Comparison of ENCODE assay signal across 28 cellular contexts in genomic region chr11:103488021-103488420, GRCh38.
DNase-seq lines count a peak whose midpoint lies in the region; ATAC-seq, FAIRE-seq and TF ChIP-seq lines count a peak whose summit lies in the region.
"Had no signal": no experiment of that assay in that cellular context is flagged by ENCODE, and none has a peak within 500 bp of the region (broad histone marks: within the 10 kb centered on the region; RNA-seq: fewer than 3 reads in every experiment).

No MANE protein-coding gene starts in this region.

- TF ChIP-seq CTCF in GM12865 (IDR thresholded peaks at IDR 0.05; ENCODE audit: insufficient read depth, low read depth, low read length, missing control alignments) = no peak
- TF ChIP-seq CTCF in keratinocyte (optimal IDR thresholded peaks at IDR 0.05 in 1 of 3, IDR thresholded peaks at IDR 0.05 in 1 of 3, conservative IDR thresholded peaks at IDR 0.05 in 1 of 3; ENCODE audit: extremely low read depth in 1 of 3, insufficient read depth in 2 of 3, low read length in 3 of 3) = no peak

- no peak overlapping the region for H3K27ac ChIP-seq in keratinocyte (ENCODE audit: control insufficient read depth, insufficient read depth, low read length)
- H3K27ac ChIP-seq in Karpas-422 (ENCODE audit: low read length) = no peak overlapping the region
- H3K27ac ChIP-seq: HL-60, prostate gland, tibial artery had no signal

- H3K4me1 Mint-ChIP-seq in activated T-helper 17 cell treated with anti-CD3 and anti-CD28 coated beads, Interleukin-2, amount 50 U/mL, for 72 hours = no peaks in the 10 kb centered on the region
- H3K4me1 Mint-ChIP-seq: neural crest cell had no signal

- H3K36me3 ChIP-seq in keratinocyte (ENCODE audit: control insufficient read depth in 2 of 2, extremely low read depth in 1 of 2, insufficient read depth in 2 of 2, low read length in 2 of 2) = no peaks in the 10 kb centered on the region
- no peaks in the 10 kb centered on the region for H3K36me3 ChIP-seq in Karpas-422 (ENCODE audit: insufficient read depth, low read length)
- no peaks in the 10 kb centered on the region for H3K36me3 ChIP-seq in H7 (replicated peaks; ENCODE audit: control insufficient read depth, insufficient read depth, low read length)
- H3K36me3 ChIP-seq: prostate gland, tibial artery had no signal

- H3K4me3 ChIP-seq in GM12865 (ENCODE audit: low read depth, low read length) (no peak overlapping the region), keratinocyte (ENCODE audit: control insufficient read depth in 2 of 3, extremely low read depth in 1 of 3, insufficient read depth in 2 of 3, low read depth in 1 of 3, low read length in 3 of 3) (no peak overlapping the region), Karpas-422 (ENCODE audit: low read length) (no peak overlapping the region), H7 (ENCODE audit: insufficient read depth, low read depth, low read length) (no peak overlapping the region)
- H3K4me3 ChIP-seq: GM23338, mucosa of descending colon, prostate gland, tibial artery had no signal

- H3K9me3 Mint-ChIP-seq in activated T-helper 17 cell treated with anti-CD3 and anti-CD28 coated beads, Interleukin-2, amount 50 U/mL, for 72 hours = no peaks in the 10 kb centered on the region
- H3K9me3 Mint-ChIP-seq: CD4-positive, alpha-beta T cell had no signal

- no peaks in the 10 kb centered on the region for H3K36me3 Mint-ChIP-seq in activated T-helper 17 cell treated with anti-CD3 and anti-CD28 coated beads, Interleukin-2, amount 50 U/mL, for 72 hours (ENCODE audit: low read depth)

- H3K9me3 ChIP-seq in keratinocyte (ENCODE audit: control insufficient read depth, low read depth, low read length) (peaks cover 3% of the 10 kb centered on the region), Karpas-422 (ENCODE audit: low read length) (no peaks in the 10 kb centered on the region)
- H3K9me3 ChIP-seq: mucosa of descending colon, prostate gland, SK-N-SH had no signal

- no peak overlapping the region for H3K9ac ChIP-seq in keratinocyte (ENCODE audit: control insufficient read depth, extremely low read depth, insufficient read depth, low read length)
- H3K9ac ChIP-seq in Karpas-422 (ENCODE audit: low read length) = no peak overlapping the region
- H3K9ac ChIP-seq: SK-N-SH had no signal

- ATAC-seq in activated T-helper 17 cell treated with anti-CD3 and anti-CD28 coated beads, Interleukin-2, amount 50 U/mL, for 72 hours (replicated peaks) = peak; percentile 92
- ATAC-seq: GM23338, left ventricle myocardium superior, mucosa of descending colon had no signal

- H2AFZ ChIP-seq in keratinocyte (ENCODE audit: control insufficient read depth, low read length) = no peak overlapping the region
- no peak overlapping the region for H2AFZ ChIP-seq in Karpas-422 (ENCODE audit: low read length)
- H2AFZ ChIP-seq: GM23338 had no signal

- FAIRE-seq in keratinocyte (lab: Jason Lieb, UNC) = no peak

- no peaks in the 10 kb centered on the region for H3K27me3 Mint-ChIP-seq in activated T-helper 17 cell treated with anti-CD3 and anti-CD28 coated beads, Interleukin-2, amount 50 U/mL, for 72 hours
- H3K27me3 Mint-ChIP-seq: CD4-positive, alpha-beta T cell had no signal

- H3K4me3 Mint-ChIP-seq in activated T-helper 17 cell treated with anti-CD3 and anti-CD28 coated beads, Interleukin-2, amount 50 U/mL, for 72 hours = no peak overlapping the region
- H3K4me3 Mint-ChIP-seq: CD4-positive, alpha-beta T cell; GM23338; neural crest cell had no signal

- H3K9me1 ChIP-seq in keratinocyte (ENCODE audit: control insufficient read depth, extremely low read depth, insufficient read depth, low read length) = no peaks in the 10 kb centered on the region

- H3K4me1 ChIP-seq in keratinocyte (ENCODE audit: control insufficient read depth, extremely low read depth, insufficient read depth, low read length) (peaks cover 4% of the 10 kb centered on the region), Karpas-422 (ENCODE audit: low read length) (no peaks in the 10 kb centered on the region)
- H3K4me1 ChIP-seq: prostate gland, tibial artery had no signal

- H3K27ac Mint-ChIP-seq in activated T-helper 17 cell treated with anti-CD3 and anti-CD28 coated beads, Interleukin-2, amount 50 U/mL, for 72 hours = peak overlapping the region; percentile 27
- H3K27ac Mint-ChIP-seq: CD4-positive, alpha-beta T cell; GM23338 had no signal

- dilution Hi-C loops in keratinocyte (cut with MboI; ENCODE audit: extremely low pct_ligation_motif_present, low sequenced_read_pairs) = no loop called here

- DNase-seq in GM12865 (ENCODE audit: low read depth) (peak; percentile 22), MV-4-11 (lab: John Stamatoyannopoulos, UW) (peak; percentile 59), keratinocyte (ENCODE audit: low read depth, low spot score) (peak; percentile 5), Karpas-422 (no peak), H7 (no peak), NCI-H446 (lab: John Stamatoyannopoulos, UW) (no peak)
- DNase-seq: activated CD4-positive, CD25-positive, alpha-beta regulatory T cell; activated gamma-delta T cell treated with Interleukin-2 at 50 U/mL for 16 hours; anterior cingulate cortex; CD4-positive, alpha-beta T cell; DMS153; effector memory CD4-positive, alpha-beta T cell; GDM1; IMR-90; left ventricle myocardium superior; mucosa of descending colon; NCI-H1694; NCI-H82; SK-N-SH; stimulated activated CD4-positive, alpha-beta T cell treated with anti-CD3 and anti-CD28 coated beads, Interleukin-1b, Interleukin-23, amount 100 ng/mL, for 48 hours; stimulated activated naive CD4-positive, alpha-beta T cell; T-helper 9 cell; tibial artery had no signal

- H3K27me3 ChIP-seq in keratinocyte (ENCODE audit: control insufficient read depth, extremely low read depth, insufficient read depth, low read length) (no peaks in the 10 kb centered on the region), Karpas-422 (ENCODE audit: low read length) (no peaks in the 10 kb centered on the region), H7 (ENCODE audit: control insufficient read depth, insufficient read depth, low read length) (no peaks in the 10 kb centered on the region)
- H3K27me3 ChIP-seq: tibial artery had no signal

- H3K79me2 ChIP-seq in keratinocyte (ENCODE audit: control insufficient read depth, insufficient read depth, low read length) (no peaks in the 10 kb centered on the region), Karpas-422 (ENCODE audit: low read length) (no peaks in the 10 kb centered on the region)

- no peaks in the 10 kb centered on the region for H3K9me2 ChIP-seq in Karpas-422 (replicated peaks; ENCODE audit: insufficient read depth, low read length)
- H3K9me2 ChIP-seq: SK-N-SH had no signal

- no peak overlapping the region for H3K4me2 ChIP-seq in keratinocyte (ENCODE audit: control insufficient read depth, extremely low read depth, insufficient read depth, low read depth, low read length)
- no peak overlapping the region for H3K4me2 ChIP-seq in Karpas-422 (ENCODE audit: low read depth, low read length, poor library complexity, severe bottlenecking)
- H3K4me2 ChIP-seq: GM23338, SK-N-SH had no signal

- H4K20me1 ChIP-seq in keratinocyte (ENCODE audit: control insufficient read depth, extremely low read depth, insufficient read depth, low read length) = no peaks in the 10 kb centered on the region
- no peaks in the 10 kb centered on the region for H4K20me1 ChIP-seq in Karpas-422 (ENCODE audit: insufficient read depth, low read depth, low read length)

Comparison
In these comparisons a context has a peak if more than half of its experiments do, and no peak if none do; other contexts are left out.
1. DNase-seq: peak in GM12865 (single experiment), MV-4-11 (single experiment) and keratinocyte (single experiment); none in Karpas-422 (single experiment), H7 (single experiment) and NCI-H446 (0 of 2).